ENCODE assay signal across 15 cellular contexts in genomic region chr4:78544681-78545080, GRCh38.
"Had no signal": no experiment of that assay in that cellular context is flagged by ENCODE, and none has a peak within 500 bp of the region (broad histone marks: within the 10 kb centered on the region; RNA-seq: fewer than 3 reads in every experiment).

No MANE protein-coding gene starts in this region.

- H3K27me3 ChIP-seq: right atrium auricular region, tibial artery, uterus had no signal

- H3K4me3 ChIP-seq: right atrium auricular region, skin epidermis, tibial artery, uterus had no signal

- H3K36me3 ChIP-seq: right atrium auricular region, tibial artery, uterus had no signal

- H3K27ac ChIP-seq: right atrium auricular region, skin epidermis, tibial artery, uterus had no signal

- ATAC-seq: effector memory CD8-positive, alpha-beta T cell; WTC11 had no signal

- DNase-seq: activated CD4-positive, alpha-beta T cell treated with anti-CD3 and anti-CD28 coated beads, Interleukin-2, amount 10 ng/mL, durations not matched to agents 24 days and 14 days; activated CD8-positive, alpha-beta memory T cell treated with anti-CD3 and anti-CD28 coated beads, Interleukin-2, amount 50 U/mL, for 48 hours; activated naive CD8-positive, alpha-beta T cell treated with anti-CD3 and anti-CD28 coated beads, Interleukin-2, amount 10 ng/mL, durations not matched to agents 7 days and 5 days; effector memory CD8-positive, alpha-beta T cell; hippocampal formation; nucleus accumbens; posterior cingulate gyrus; stimulated activated CD4-positive, alpha-beta T cell treated with anti-CD3 and anti-CD28 coated beads, Interleukin-4, amount 100 ng/mL, for 24 hours; stimulated activated naive CD4-positive, alpha-beta T cell; tibial artery; uterus had no signal

- FAIRE-seq: bronchial epithelial cell had no signal

- H3K9me3 ChIP-seq: right atrium auricular region, tibial artery, uterus had no signal
